Comparison of ENCODE assay signal across 8 cellular contexts in genomic region chr11:68751331-68751856, GRCh38. TPM values are rescaled to one million over a fixed set of nuclear protein-coding genes. Genes with fewer than 3 reads are reported as not detected.
DNase-seq lines count a peak whose midpoint lies in the region; ATAC-seq and TF ChIP-seq lines count a peak whose summit lies in the region.

TESMIN (minus strand) TSS chr11:68751520; CDS start chr11:68750660, 860 bp downstream.

- H3K9me3 ChIP-seq in ascending aorta = no peaks in the 10 kb centered on the region
- no peaks in the 10 kb centered on the region for H3K9me3 ChIP-seq in gastrocnemius medialis

- in situ Hi-C loops in gastrocnemius medialis (cut with MboI; ENCODE audit: low sequenced_read_pairs in 4 of 4) = loop anchor here in 1 of 4 donors (25.0 kb wide), 1 partner anchor 111 kb away; no protein-coding TSS in a partner anchor

- H3K27ac ChIP-seq in ascending aorta (peak within 1 kb of the TSS in 1 of 2 donors; percentile 16), gastrocnemius medialis (no peak within 1 kb of the TSS)

- H3K27me3 ChIP-seq in ascending aorta (no peaks in the 10 kb centered on the region), gastrocnemius medialis (peaks cover 8 to 25% (median 11%) of the 10 kb centered on the region in 3 donors)

- H3K36me3 ChIP-seq in ascending aorta = peaks cover 7 to 25% of the 10 kb centered on the region in 2 donors
- H3K36me3 ChIP-seq in gastrocnemius medialis = peaks cover 0 to 9% of the 10 kb centered on the region in 2 donors

- H3K4me3 ChIP-seq in ascending aorta = peak within 1 kb of the TSS; percentile 51 to 66
- H3K4me3 ChIP-seq in gastrocnemius medialis = peak within 1 kb of the TSS; percentile 30 to 50 (median 42)

- no peak for TF ChIP-seq CTCF in ascending aorta (IDR thresholded peaks at IDR 0.05)
- TF ChIP-seq CTCF in gastrocnemius medialis (IDR thresholded peaks at IDR 0.05 in 4 of 5, conservative IDR thresholded peaks at IDR 0.05 in 1 of 5) = no peak

- intact Hi-C loops in ascending aorta (cut with DNase I) = no loop called here
- intact Hi-C loops in gastrocnemius medialis (cut with DNase I; ENCODE audit: low total_unique reads) = no loop called here

- peak; percentile 88 for ATAC-seq in GM19372 (IDR thresholded peaks at IDR 0.05; ENCODE audit: low read depth, unreplicated experiment)
- peak; percentile 50 to 64 for ATAC-seq in gastrocnemius medialis
- ATAC-seq in HG02571 (IDR thresholded peaks at IDR 0.05; ENCODE audit: unreplicated experiment) = no peak

- peaks cover 3 to 12% of the 10 kb centered on the region in 2 donors for H3K4me1 ChIP-seq in ascending aorta
- H3K4me1 ChIP-seq in gastrocnemius medialis = peaks cover 9 to 10% of the 10 kb centered on the region in 2 donors

- peak; percentile 99 for DNase-seq in 8988T
- peak; percentile 88 for DNase-seq in NCI-H146 (lab: John Stamatoyannopoulos, UW)
- DNase-seq in T-helper 9 cell = peak; percentile 98
- DNase-seq in ascending aorta (ENCODE audit: low spot score in 2 of 2) = peak; percentile 14 to 78
- peak; percentile 89 for DNase-seq in hepatic stellate cell (ENCODE audit: low spot score)
- DNase-seq in gastrocnemius medialis = peak; percentile 62 to 65

- TF ChIP-seq POLR2A in gastrocnemius medialis (IDR thresholded peaks at IDR 0.05) = no peak

RNA-seq across cellular contexts. Expression of gene TESMIN, which starts in this region (rescaled TPM):
- total RNA-seq in ascending aorta (not detected), gastrocnemius medialis (under 1 TPM in 2 of 4 donors, not detected in 2; 0.16 to 0.17 TPM)

Comparison
In these comparisons a context has a peak if more than half of its experiments do, and no peak if none do; other contexts are left out.
1. Peak in DNase-seq and H3K4me3 ChIP-seq in ascending aorta; RNA of the gene not detected or under 1 TPM.
2. Peak in DNase-seq, ATAC-seq and H3K4me3 ChIP-seq in gastrocnemius medialis; RNA of the gene not detected or under 1 TPM.
3. DNase-seq: peak in every context shown above with its lines; median percentile 99 in 8988T; 98 in T-helper 9 cell; 89 in hepatic stellate cell; 88 in NCI-H146; 64 in gastrocnemius medialis; 46 in ascending aorta.